In genomic region chr4:62450740-62451139, GRCh38 we compare ENCODE assay signal across 17 cellular contexts.
A peak's percentile ranks its signal among the peaks of the same experiment; 100 is the strongest.
DNase-seq lines count a peak whose midpoint lies in the region; ATAC-seq, FAIRE-seq and TF ChIP-seq lines count a peak whose summit lies in the region.
"Had no signal": no experiment of that assay in that cellular context is flagged by ENCODE, and none has a peak within 500 bp of the region (broad histone marks: within the 10 kb centered on the region; RNA-seq: fewer than 3 reads in every experiment).

No MANE protein-coding gene starts in this region.

- no peaks in the 10 kb centered on the region for H3K9me3 ChIP-seq in kidney (ENCODE audit: control insufficient read depth in 1 of 2, low read length in 2 of 2)
- H3K9me3 ChIP-seq: Caco-2 had no signal

- TF ChIP-seq CTCF in kidney (IDR thresholded peaks at IDR 0.05; ENCODE audit: borderline replicate concordance, extremely low read depth, insufficient read depth): no peak

- H3K4me1 ChIP-seq in kidney (ENCODE audit: control insufficient read depth in 1 of 2, insufficient read depth in 1 of 2, low read depth in 1 of 2, low read length in 2 of 2): no peaks in the 10 kb centered on the region
- H3K4me1 ChIP-seq: Caco-2 had no signal

- ATAC-seq in GM18867 (IDR thresholded peaks at IDR 0.05; ENCODE audit: unreplicated experiment) (peak; percentile 84), HG02610 (IDR thresholded peaks at IDR 0.05; ENCODE audit: unreplicated experiment) (peak; percentile 82), HG03432 (IDR thresholded peaks at IDR 0.05; ENCODE audit: unreplicated experiment) (peak; percentile 82)
- ATAC-seq: GM23338, HCT116 had no signal

- no peak overlapping the region for H3K4me3 ChIP-seq in kidney (ENCODE audit: low read length in 2 of 2)
- H3K4me3 ChIP-seq: GM23338 had no signal

- H3K9ac ChIP-seq in kidney (ENCODE audit: low read length in 2 of 2): no peak overlapping the region

- intact Hi-C loops in kidney (cut with DNase I): no loop called here

- no peaks in the 10 kb centered on the region for H3K36me3 ChIP-seq in kidney (ENCODE audit: control insufficient read depth in 1 of 2, insufficient read depth in 2 of 2, low read length in 2 of 2)

- DNase-seq in kidney (no peak), pons (ENCODE audit: low spot score) (no peak), NOMO-1 treated with dmso at 0.1 percent for 144 hours (lab: John Stamatoyannopoulos, UW; ENCODE audit: unreplicated experiment) (no peak), iPS-NIHi7 (ENCODE audit: extremely low spot score) (no peak), midbrain (lab: John Stamatoyannopoulos, UW) (no peak)
- DNase-seq: C1 segment of cervical spinal cord; Caco-2; CD4-positive, alpha-beta memory T cell; DMS153; DND-41; GDM1; H9 had no signal

- no peak overlapping the region for H3K27ac ChIP-seq in kidney (ENCODE audit: low read depth in 2 of 2, low read length in 2 of 2)

- FAIRE-seq in kidney (lab: Jason Lieb, UNC): peak; percentile 8
